ENCODE assay signal across 1 cellular context in the genomic region with DNA sequence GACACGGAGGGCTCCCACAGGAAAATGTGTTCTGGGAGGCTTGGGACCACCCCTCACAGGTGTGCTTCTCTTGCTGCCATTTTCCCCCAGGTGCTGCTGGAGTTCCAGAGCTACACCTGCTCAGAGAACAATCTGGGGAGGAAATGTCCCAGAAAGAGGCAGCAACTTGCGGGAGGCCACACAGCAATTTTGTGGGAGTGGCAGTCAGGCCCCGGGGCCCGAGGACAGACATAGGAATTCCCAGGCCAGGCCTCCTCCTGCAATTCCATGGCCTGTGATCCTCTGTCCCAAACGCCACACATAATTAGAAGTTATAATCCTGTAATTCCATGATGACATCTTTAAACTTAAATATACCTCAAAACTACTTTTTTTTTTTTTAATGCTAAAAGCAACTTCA.
TF ChIP-seq lines count a peak whose summit lies in the region.

No MANE protein-coding gene starts in this region.

TF ChIP-seq in A549, 52 proteins besides CTCF, POLR2A, EP300 and RAD21 (continued from another document):
- TF ChIP-seq USF2 (IDR thresholded peaks at IDR 0.05) (no peak), NPAS2 (CRISPR knock-in tag; IDR thresholded peaks at IDR 0.05; ENCODE audit: borderline replicate concordance) (no peak), TP53 (CRISPR knock-in tag; IDR thresholded peaks at IDR 0.05) (no peak), EHF (CRISPR knock-in tag; IDR thresholded peaks at IDR 0.05) (no peak), ZNF302 (CRISPR knock-in tag; IDR thresholded peaks at IDR 0.05) (no peak), ESRRA (IDR thresholded peaks at IDR 0.05; ENCODE audit: borderline replicate concordance, low read length) (no peak), CHD4 (IDR thresholded peaks at IDR 0.05; ENCODE audit: borderline replicate concordance) (no peak), HOXB5 (CRISPR knock-in tag; IDR thresholded peaks at IDR 0.05) (no peak), E2F6 (IDR thresholded peaks at IDR 0.05; ENCODE audit: borderline replicate concordance, low read depth) (no peak), TFCP2L1 (CRISPR knock-in tag; IDR thresholded peaks at IDR 0.05) (no peak)
- TF ChIP-seq, protein P1, sequence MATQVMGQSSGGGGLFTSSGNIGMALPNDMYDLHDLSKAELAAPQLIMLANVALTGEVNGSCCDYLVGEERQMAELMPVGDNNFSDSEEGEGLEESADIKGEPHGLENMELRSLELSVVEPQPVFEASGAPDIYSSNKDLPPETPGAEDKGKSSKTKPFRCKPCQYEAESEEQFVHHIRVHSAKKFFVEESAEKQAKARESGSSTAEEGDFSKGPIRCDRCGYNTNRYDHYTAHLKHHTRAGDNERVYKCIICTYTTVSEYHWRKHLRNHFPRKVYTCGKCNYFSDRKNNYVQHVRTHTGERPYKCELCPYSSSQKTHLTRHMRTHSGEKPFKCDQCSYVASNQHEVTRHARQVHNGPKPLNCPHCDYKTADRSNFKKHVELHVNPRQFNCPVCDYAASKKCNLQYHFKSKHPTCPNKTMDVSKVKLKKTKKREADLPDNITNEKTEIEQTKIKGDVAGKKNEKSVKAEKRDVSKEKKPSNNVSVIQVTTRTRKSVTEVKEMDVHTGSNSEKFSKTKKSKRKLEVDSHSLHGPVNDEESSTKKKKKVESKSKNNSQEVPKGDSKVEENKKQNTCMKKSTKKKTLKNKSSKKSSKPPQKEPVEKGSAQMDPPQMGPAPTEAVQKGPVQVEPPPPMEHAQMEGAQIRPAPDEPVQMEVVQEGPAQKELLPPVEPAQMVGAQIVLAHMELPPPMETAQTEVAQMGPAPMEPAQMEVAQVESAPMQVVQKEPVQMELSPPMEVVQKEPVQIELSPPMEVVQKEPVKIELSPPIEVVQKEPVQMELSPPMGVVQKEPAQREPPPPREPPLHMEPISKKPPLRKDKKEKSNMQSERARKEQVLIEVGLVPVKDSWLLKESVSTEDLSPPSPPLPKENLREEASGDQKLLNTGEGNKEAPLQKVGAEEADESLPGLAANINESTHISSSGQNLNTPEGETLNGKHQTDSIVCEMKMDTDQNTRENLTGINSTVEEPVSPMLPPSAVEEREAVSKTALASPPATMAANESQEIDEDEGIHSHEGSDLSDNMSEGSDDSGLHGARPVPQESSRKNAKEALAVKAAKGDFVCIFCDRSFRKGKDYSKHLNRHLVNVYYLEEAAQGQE (IDR thresholded peaks at IDR 0.05): no peak
- TF ChIP-seq, protein P2, sequence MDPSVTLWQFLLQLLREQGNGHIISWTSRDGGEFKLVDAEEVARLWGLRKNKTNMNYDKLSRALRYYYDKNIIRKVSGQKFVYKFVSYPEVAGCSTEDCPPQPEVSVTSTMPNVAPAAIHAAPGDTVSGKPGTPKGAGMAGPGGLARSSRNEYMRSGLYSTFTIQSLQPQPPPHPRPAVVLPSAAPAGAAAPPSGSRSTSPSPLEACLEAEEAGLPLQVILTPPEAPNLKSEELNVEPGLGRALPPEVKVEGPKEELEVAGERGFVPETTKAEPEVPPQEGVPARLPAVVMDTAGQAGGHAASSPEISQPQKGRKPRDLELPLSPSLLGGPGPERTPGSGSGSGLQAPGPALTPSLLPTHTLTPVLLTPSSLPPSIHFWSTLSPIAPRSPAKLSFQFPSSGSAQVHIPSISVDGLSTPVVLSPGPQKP (IDR thresholded peaks at IDR 0.05; ENCODE audit: low read depth, low read length): no peak
